In genomic region chr7:100169147-100169850, GRCh38 we compare ENCODE assay signal across 9 cellular contexts. TPM values are rescaled to one million over a fixed set of nuclear protein-coding genes. Genes with fewer than 3 reads are reported as not detected.
DNase-seq lines count a peak whose midpoint lies in the region; ATAC-seq and TF ChIP-seq lines count a peak whose summit lies in the region.
"Had no signal": no experiment of that assay in that cellular context is flagged by ENCODE, and none has a peak within 500 bp of the region (broad histone marks: within the 10 kb centered on the region; RNA-seq: fewer than 3 reads in every experiment).

No MANE protein-coding gene starts in this region.

- intact Hi-C loops in CD4-positive, alpha-beta memory T cell (cut with micrococcal nuclease): no loop called here
- intact Hi-C loops in naive thymus-derived CD4-positive, alpha-beta T cell (cut with micrococcal nuclease): loop anchor here (1.0 to 5.0 kb wide), 5 partner anchors 8 to 68 kb away; partner anchors contain the start of genes LAMTOR4 (in 2 of the 2), AP4M1 (in 1 of the 2), GPC2 (in 1 of the 2) and MCM7 (in 1 of the 2)
- intact Hi-C loops in lower leg skin (cut with DNase I; ENCODE audit: low total_unique reads): no loop called here

- peaks cover 0 to 2% (median 0%) of the 10 kb centered on the region in 8 donors for H3K9me3 Mint-ChIP-seq in CD4-positive, alpha-beta memory T cell
- no peaks in the 10 kb centered on the region; the same call in 2 of the 3 replicates for H3K9me3 Mint-ChIP-seq in GM23338
- H3K9me3 Mint-ChIP-seq in naive thymus-derived CD4-positive, alpha-beta T cell: no peaks in the 10 kb centered on the region
- no peaks in the 10 kb centered on the region for H3K9me3 Mint-ChIP-seq in activated CD8-positive, alpha-beta memory T cell treated with anti-CD3 and anti-CD28 coated beads, Interleukin-2, amount 10 ng/mL, durations not matched to agents 7 days and 5 days (ENCODE audit: low read depth)

- no peak overlapping the region for H3K4me3 ChIP-seq in CD4-positive, alpha-beta memory T cell (ENCODE audit: low read length in 2 of 2)
- H3K4me3 ChIP-seq in GM23338 (peak overlapping the region; percentile 73), lower leg skin (ENCODE audit: low read depth, poor library complexity, severe bottlenecking) (no peak overlapping the region)
- peak overlapping the region; percentile 69 for H3K4me3 ChIP-seq in naive thymus-derived CD4-positive, alpha-beta T cell (ENCODE audit: low read length)

- H4K20me1 ChIP-seq in GM23338 (replicated peaks; ENCODE audit: insufficient read depth): peaks cover 7% of the 10 kb centered on the region; the same call in 1 of the 2 replicates

- ATAC-seq in GM23338 (no peak), HG03571 (IDR thresholded peaks at IDR 0.05; ENCODE audit: unreplicated experiment) (no peak)
- ATAC-seq in naive thymus-derived CD4-positive, alpha-beta T cell: peak; percentile 49
- ATAC-seq in activated CD8-positive, alpha-beta memory T cell treated with anti-CD3 and anti-CD28 coated beads, Interleukin-2, amount 10 ng/mL, durations not matched to agents 7 days and 5 days: no peak

- H3K27ac ChIP-seq in CD4-positive, alpha-beta memory T cell (ENCODE audit: low read depth, low read length): no peak overlapping the region
- peak overlapping the region; percentile 47 for H3K27ac ChIP-seq in GM23338 (ENCODE audit: low read depth)
- peak overlapping the region; percentile 81 for H3K27ac ChIP-seq in naive thymus-derived CD4-positive, alpha-beta T cell (ENCODE audit: low read depth, low read length)

- H3K79me2 ChIP-seq in GM23338 (replicated peaks; ENCODE audit: insufficient read depth): no peaks in the 10 kb centered on the region

- CTCF ChIA-PET in CD4-positive, alpha-beta memory T cell (lab: Charles Lee; ENCODE audit: partially characterized antibody): interaction anchor here (0.7 kb wide), 1 partner anchor 22 kb away, joined by 3 read pairs; no protein-coding TSS in a partner anchor
- CTCF ChIA-PET in naive thymus-derived CD4-positive, alpha-beta T cell (lab: Charles Lee): interaction anchor here (0.6 to 1.1 kb wide), 4 partner anchors 15 to 48 kb away, joined by 3 to 5 read pairs (median 4); no protein-coding TSS in a partner anchor
- CTCF ChIA-PET in activated CD8-positive, alpha-beta memory T cell treated with anti-CD3 and anti-CD28 coated beads, Interleukin-2, amount 10 ng/mL, durations not matched to agents 7 days and 5 days (lab: Charles Lee): interaction anchor here (1.2 kb wide), 1 partner anchor 21 kb away, joined by 4 read pairs; the partner anchor contains the start of gene LAMTOR4

- no peaks in the 10 kb centered on the region for H3K27me3 ChIP-seq in CD4-positive, alpha-beta memory T cell (ENCODE audit: insufficient read depth, low read length)
- peaks cover 16% of the 10 kb centered on the region for H3K27me3 ChIP-seq in GM23338 (ENCODE audit: insufficient read depth)
- no peaks in the 10 kb centered on the region for H3K27me3 ChIP-seq in naive thymus-derived CD4-positive, alpha-beta T cell (ENCODE audit: control insufficient read depth in 2 of 2, insufficient read depth in 2 of 2, low read length in 2 of 2)

- no peak overlapping the region for H2AFZ ChIP-seq in GM23338

- peak overlapping the region; percentile 87 to 94 (median 90) for H3K4me3 Mint-ChIP-seq in CD4-positive, alpha-beta memory T cell
- peak overlapping the region; percentile 83 for H3K4me3 Mint-ChIP-seq in GM23338
- H3K4me3 Mint-ChIP-seq in naive thymus-derived CD4-positive, alpha-beta T cell: peak overlapping the region; percentile 86 to 95 (median 92)
- H3K4me3 Mint-ChIP-seq in activated CD8-positive, alpha-beta memory T cell treated with anti-CD3 and anti-CD28 coated beads, Interleukin-2, amount 10 ng/mL, durations not matched to agents 7 days and 5 days: no peak overlapping the region

- H3K9me2 ChIP-seq in GM23338 (ENCODE audit: insufficient read depth): no peaks in the 10 kb centered on the region

- no peaks in the 10 kb centered on the region for H3K36me3 ChIP-seq in CD4-positive, alpha-beta memory T cell (ENCODE audit: insufficient read depth, low read length)
- H3K36me3 ChIP-seq in GM23338 (ENCODE audit: insufficient read depth): no peaks in the 10 kb centered on the region
- H3K36me3 ChIP-seq in naive thymus-derived CD4-positive, alpha-beta T cell (ENCODE audit: control insufficient read depth in 2 of 3, insufficient read depth in 3 of 3, low read length in 3 of 3): peaks cover 0 to 7% (median 0%) of the 10 kb centered on the region in 3 experiments

- 86 to 88% methylated on average over 11 of the region's 11 CpGs for WGBS in lower leg skin, 2 donors

- H3F3A ChIP-seq in GM23338 (replicated peaks; ENCODE audit: low read depth): peaks cover 28% of the 10 kb centered on the region

- peak overlapping the region; percentile 90 for H3K4me2 ChIP-seq in GM23338

- TF ChIP-seq POLR2A in lower leg skin (IDR thresholded peaks at IDR 0.05): no peak

- DNase-seq in CD4-positive, alpha-beta memory T cell: no peak
- DNase-seq in GM23338 (ENCODE audit: low spot score) (no peak), lower leg skin (ENCODE audit: low spot score in 2 of 2) (no peak), T1000 (lab: John Stamatoyannopoulos, UW) (no peak)
- peak; percentile 44 for DNase-seq in activated naive CD4-positive, alpha-beta T cell treated with anti-CD3 and anti-CD28 coated beads, Interleukin-2, amount 50 U/mL, for 16 hours
- DNase-seq in naive thymus-derived CD4-positive, alpha-beta T cell: peak in 7 of 9 donors; percentile 37 to 67 (median 53)
- no peak for DNase-seq in activated CD8-positive, alpha-beta memory T cell treated with anti-CD3 and anti-CD28 coated beads, Interleukin-2, amount 10 ng/mL, durations not matched to agents 7 days and 5 days
- DNase-seq: NCI-H2029 had no signal

- POLR2A ChIA-PET in CD4-positive, alpha-beta memory T cell (lab: Charles Lee; ENCODE audit: partially characterized antibody): interaction anchor here (3.8 to 6.9 kb wide), 3 partner anchors 8 to 19 kb away, joined by 35 to 95 read pairs (median 53); partner anchors contain the start of genes GPC2, LAMTOR4, STAG3 and TRAPPC14
- POLR2A ChIA-PET in naive thymus-derived CD4-positive, alpha-beta T cell (lab: Charles Lee): interaction anchor here (0.8 to 23.1 kb wide), 7 partner anchors 11 to 45 kb away, joined by 4 to 383 read pairs (median 6); partner anchors contain the start of genes GPC2, LAMTOR4, STAG3 and TRAPPC14

- peaks cover 42 to 69% (median 53%) of the 10 kb centered on the region in 4 donors for H3K4me1 Mint-ChIP-seq in CD4-positive, alpha-beta memory T cell
- H3K4me1 Mint-ChIP-seq in GM23338: peaks cover 48% of the 10 kb centered on the region
- peaks cover 46 to 81% (median 70%) of the 10 kb centered on the region in 7 donors for H3K4me1 Mint-ChIP-seq in naive thymus-derived CD4-positive, alpha-beta T cell
- peaks cover 55% of the 10 kb centered on the region for H3K4me1 Mint-ChIP-seq in activated CD8-positive, alpha-beta memory T cell treated with anti-CD3 and anti-CD28 coated beads, Interleukin-2, amount 10 ng/mL, durations not matched to agents 7 days and 5 days

- peaks cover 0 to 1% of the 10 kb centered on the region in 2 donors for H3K36me3 Mint-ChIP-seq in CD4-positive, alpha-beta memory T cell
- H3K36me3 Mint-ChIP-seq in GM23338 (ENCODE audit: low read depth): peaks cover 10% of the 10 kb centered on the region
- peaks cover 0 to 8% (median 0%) of the 10 kb centered on the region in 5 donors for H3K36me3 Mint-ChIP-seq in naive thymus-derived CD4-positive, alpha-beta T cell
- H3K36me3 Mint-ChIP-seq in activated CD8-positive, alpha-beta memory T cell treated with anti-CD3 and anti-CD28 coated beads, Interleukin-2, amount 10 ng/mL, durations not matched to agents 7 days and 5 days: no peaks in the 10 kb centered on the region

- no peak for TF ChIP-seq CTCF in GM23338 (conservative IDR thresholded peaks at IDR 0.05; ENCODE audit: low read depth in 2 of 2)
- TF ChIP-seq CTCF in lower leg skin (IDR thresholded peaks at IDR 0.05): no peak

- H3K4me1 ChIP-seq in CD4-positive, alpha-beta memory T cell (ENCODE audit: insufficient read depth, low read length): peaks cover 66% of the 10 kb centered on the region
- peaks cover 35% of the 10 kb centered on the region for H3K4me1 ChIP-seq in GM23338 (ENCODE audit: insufficient read depth)
- H3K4me1 ChIP-seq in naive thymus-derived CD4-positive, alpha-beta T cell (ENCODE audit: control insufficient read depth in 2 of 2, insufficient read depth in 2 of 2, low read length in 2 of 2): peaks cover 24 to 64% of the 10 kb centered on the region in 2 donors

- peak overlapping the region; percentile 81 to 96 (median 89) for H3K27ac Mint-ChIP-seq in CD4-positive, alpha-beta memory T cell
- no peak overlapping the region for H3K27ac Mint-ChIP-seq in GM23338
- H3K27ac Mint-ChIP-seq in naive thymus-derived CD4-positive, alpha-beta T cell: peak overlapping the region; percentile 81 to 99 (median 96)
- no peak overlapping the region for H3K27ac Mint-ChIP-seq in activated CD8-positive, alpha-beta memory T cell treated with anti-CD3 and anti-CD28 coated beads, Interleukin-2, amount 10 ng/mL, durations not matched to agents 7 days and 5 days

- no peaks in the 10 kb centered on the region for H3K9me3 ChIP-seq in CD4-positive, alpha-beta memory T cell (ENCODE audit: control insufficient read depth in 1 of 2, low read length in 2 of 2)
- H3K9me3 ChIP-seq in naive thymus-derived CD4-positive, alpha-beta T cell (ENCODE audit: control insufficient read depth in 2 of 3, low read length in 3 of 3): no peaks in the 10 kb centered on the region

- H3K27me3 Mint-ChIP-seq in CD4-positive, alpha-beta memory T cell: peaks cover 2 to 4% of the 10 kb centered on the region in 2 donors
- peaks cover 41% of the 10 kb centered on the region for H3K27me3 Mint-ChIP-seq in GM23338 (ENCODE audit: insufficient read depth, low read depth, poor library complexity)
- peaks cover 0 to 27% (median 5%) of the 10 kb centered on the region in 5 donors for H3K27me3 Mint-ChIP-seq in naive thymus-derived CD4-positive, alpha-beta T cell
- H3K27me3 Mint-ChIP-seq in activated CD8-positive, alpha-beta memory T cell treated with anti-CD3 and anti-CD28 coated beads, Interleukin-2, amount 10 ng/mL, durations not matched to agents 7 days and 5 days: peaks cover 52% of the 10 kb centered on the region

RNA-seq across cellular contexts. Expression of gene GAL3ST4, which starts 0.9 kb away (rescaled TPM):
- 1 to 10 TPM; 8.0 to 8.9 TPM for total RNA-seq in CD4-positive, alpha-beta memory T cell
- 1 to 10 TPM; 2.3 to 5.0 TPM for polyA plus RNA-seq in CD4-positive, alpha-beta memory T cell
- 3.4 and 6.3 TPM in 2 replicates for total RNA-seq in GM23338 (2014; rRNA removed; shearing (Covaris generic))
- 2.1 and 3.1 TPM in 2 replicates for polyA plus RNA-seq in GM23338 (2016; fragmentation: Nextera tagmentation; extraction: Ambion mirVana)
- total RNA-seq in naive thymus-derived CD4-positive, alpha-beta T cell: 10 to 100 TPM in 4 of 5 experiments, 1 to 10 TPM in 1; 4.7 to 26.8 (median 16.7) TPM
- 10 to 100 TPM in 1 of 2 donors, 1 to 10 TPM in 1; 7.4 to 10.8 TPM for polyA plus RNA-seq in naive thymus-derived CD4-positive, alpha-beta T cell
- 10 to 100 TPM; 25.3 to 36.1 (median 27.2) TPM for total RNA-seq in lower leg skin
- 1 to 10 TPM in 1 of 2 experiments, under 1 TPM in 1; 0.61 to 1.4 TPM for total RNA-seq in activated CD8-positive, alpha-beta memory T cell treated with anti-CD3 and anti-CD28 coated beads, Interleukin-2, amount 10 ng/mL, durations not matched to agents 7 days and 5 days

RNA-seq across cellular contexts. Expression of gene GPC2, which starts 7.9 kb away (rescaled TPM):
- 10 to 100 TPM; 11.8 to 12.5 TPM for total RNA-seq in CD4-positive, alpha-beta memory T cell
- polyA plus RNA-seq in CD4-positive, alpha-beta memory T cell: under 1 TPM in 1 of 2 donors, not detected in 1; 0.73 TPM
- total RNA-seq in GM23338 (2014; rRNA removed; shearing (Covaris generic)): 48.8 and 53.6 TPM in 2 replicates
- 9.8 and 10.7 TPM in 2 replicates for polyA plus RNA-seq in GM23338 (2016; fragmentation: Nextera tagmentation; extraction: Ambion mirVana)
- 10 to 100 TPM in 4 of 5 experiments, 1 to 10 TPM in 1; 8.1 to 30.6 (median 18.2) TPM for total RNA-seq in naive thymus-derived CD4-positive, alpha-beta T cell
- polyA plus RNA-seq in naive thymus-derived CD4-positive, alpha-beta T cell: under 1 TPM; 0.64 to 0.87 TPM
- total RNA-seq in lower leg skin: 10 to 100 TPM in 3 of 4 donors, 1 to 10 TPM in 1; 7.3 to 27.4 (median 11.8) TPM
- 1 to 10 TPM; 2.9 to 6.2 TPM for total RNA-seq in activated CD8-positive, alpha-beta memory T cell treated with anti-CD3 and anti-CD28 coated beads, Interleukin-2, amount 10 ng/mL, durations not matched to agents 7 days and 5 days

RNA-seq across cellular contexts. Expression of gene STAG3, which starts 8.4 kb away (rescaled TPM):
- total RNA-seq in CD4-positive, alpha-beta memory T cell: 1 to 10 TPM; 6.5 to 7.7 TPM
- 1 to 10 TPM; 1.6 to 3.7 TPM for polyA plus RNA-seq in CD4-positive, alpha-beta memory T cell
- 3.4 and 4.6 TPM in 2 replicates for total RNA-seq in GM23338 (2014; rRNA removed; shearing (Covaris generic))
- 4.1 and 4.7 TPM in 2 replicates for polyA plus RNA-seq in GM23338 (2016; fragmentation: Nextera tagmentation; extraction: Ambion mirVana)
- 10 to 100 TPM in 1 of 5 experiments, 1 to 10 TPM in 4; 5.5 to 24.6 (median 9.5) TPM for total RNA-seq in naive thymus-derived CD4-positive, alpha-beta T cell
- 1 to 10 TPM; 2.4 to 6.5 TPM for polyA plus RNA-seq in naive thymus-derived CD4-positive, alpha-beta T cell
- total RNA-seq in lower leg skin: 1 to 10 TPM in 2 of 4 donors, under 1 TPM in 2; 0.34 to 1.8 (median 1.0) TPM
- total RNA-seq in activated CD8-positive, alpha-beta memory T cell treated with anti-CD3 and anti-CD28 coated beads, Interleukin-2, amount 10 ng/mL, durations not matched to agents 7 days and 5 days: 10 to 100 TPM in 1 of 2 experiments, 1 to 10 TPM in 1; 8.1 to 20.2 TPM

RNA-seq across cellular contexts. Expression of gene TRAPPC14, which starts 10.8 kb away (rescaled TPM):
- 10 to 100 TPM; 68.7 to 73.0 TPM for total RNA-seq in CD4-positive, alpha-beta memory T cell
- 1 to 10 TPM; 1.4 to 5.5 TPM for polyA plus RNA-seq in CD4-positive, alpha-beta memory T cell
- total RNA-seq in GM23338 (2014; rRNA removed; shearing (Covaris generic)): 12.3 and 15.7 TPM in 2 replicates
- 9.3 and 9.8 TPM in 2 replicates for polyA plus RNA-seq in GM23338 (2016; fragmentation: Nextera tagmentation; extraction: Ambion mirVana)
- 100 to 1,000 TPM in 1 of 5 experiments, 10 to 100 TPM in 4; 51.8 to 102 (median 70.2) TPM for total RNA-seq in naive thymus-derived CD4-positive, alpha-beta T cell
- polyA plus RNA-seq in naive thymus-derived CD4-positive, alpha-beta T cell: 1 to 10 TPM; 3.2 to 5.9 TPM
- total RNA-seq in lower leg skin: 10 to 100 TPM; 20.8 to 46.5 (median 25.2) TPM
- 10 to 100 TPM; 36.8 to 43.5 TPM for total RNA-seq in activated CD8-positive, alpha-beta memory T cell treated with anti-CD3 and anti-CD28 coated beads, Interleukin-2, amount 10 ng/mL, durations not matched to agents 7 days and 5 days

RNA-seq across cellular contexts. Expression of gene LAMTOR4, which starts 20.6 kb away (rescaled TPM):
- total RNA-seq in CD4-positive, alpha-beta memory T cell: 100 to 1,000 TPM; 178 to 189 TPM
- 100 to 1,000 TPM; 423 to 501 TPM for polyA plus RNA-seq in CD4-positive, alpha-beta memory T cell
- total RNA-seq in GM23338 (2014; rRNA removed; shearing (Covaris generic)): 138 and 145 TPM in 2 replicates
- polyA plus RNA-seq in GM23338 (2016; fragmentation: Nextera tagmentation; extraction: Ambion mirVana): 329 and 333 TPM in 2 replicates
- 100 to 1,000 TPM; 132 to 200 (median 173) TPM for total RNA-seq in naive thymus-derived CD4-positive, alpha-beta T cell
- polyA plus RNA-seq in naive thymus-derived CD4-positive, alpha-beta T cell: 100 to 1,000 TPM; 550 to 555 TPM
- total RNA-seq in lower leg skin: 100 to 1,000 TPM; 601 to 803 (median 717) TPM
- 100 to 1,000 TPM; 119 to 151 TPM for total RNA-seq in activated CD8-positive, alpha-beta memory T cell treated with anti-CD3 and anti-CD28 coated beads, Interleukin-2, amount 10 ng/mL, durations not matched to agents 7 days and 5 days

Comparison
In these comparisons a context has a peak if more than half of its experiments do, and no peak if none do; other contexts are left out.
1. DNase-seq: peak in activated naive CD4-positive, alpha-beta T cell treated with anti-CD3 and anti-CD28 coated beads, Interleukin-2, amount 50 U/mL, for 16 hours (single experiment) and naive thymus-derived CD4-positive, alpha-beta T cell (7 of 9); none in CD4-positive, alpha-beta memory T cell (0 of 5), GM23338 (single experiment), lower leg skin (0 of 2), activated CD8-positive, alpha-beta memory T cell treated with anti-CD3 and anti-CD28 coated beads, Interleukin-2, amount 10 ng/mL, durations not matched to agents 7 days and 5 days (single experiment) and T1000 (single experiment).
2. H3K4me3 ChIP-seq: peak in GM23338 (single experiment) and naive thymus-derived CD4-positive, alpha-beta T cell (single experiment); none in CD4-positive, alpha-beta memory T cell (0 of 2) and lower leg skin (single experiment).
3. H3K27ac Mint-ChIP-seq: peak in CD4-positive, alpha-beta memory T cell (7 of 7) and naive thymus-derived CD4-positive, alpha-beta T cell (9 of 9); none in GM23338 (single experiment) and activated CD8-positive, alpha-beta memory T cell treated with anti-CD3 and anti-CD28 coated beads, Interleukin-2, amount 10 ng/mL, durations not matched to agents 7 days and 5 days (single experiment).
4. intact Hi-C loops: an anchor here in naive thymus-derived CD4-positive, alpha-beta T cell (1.0 to 5.0 kb wide); none called in CD4-positive, alpha-beta memory T cell and lower leg skin.